13 cellular contexts compared by ENCODE assay signal in the genomic region with DNA sequence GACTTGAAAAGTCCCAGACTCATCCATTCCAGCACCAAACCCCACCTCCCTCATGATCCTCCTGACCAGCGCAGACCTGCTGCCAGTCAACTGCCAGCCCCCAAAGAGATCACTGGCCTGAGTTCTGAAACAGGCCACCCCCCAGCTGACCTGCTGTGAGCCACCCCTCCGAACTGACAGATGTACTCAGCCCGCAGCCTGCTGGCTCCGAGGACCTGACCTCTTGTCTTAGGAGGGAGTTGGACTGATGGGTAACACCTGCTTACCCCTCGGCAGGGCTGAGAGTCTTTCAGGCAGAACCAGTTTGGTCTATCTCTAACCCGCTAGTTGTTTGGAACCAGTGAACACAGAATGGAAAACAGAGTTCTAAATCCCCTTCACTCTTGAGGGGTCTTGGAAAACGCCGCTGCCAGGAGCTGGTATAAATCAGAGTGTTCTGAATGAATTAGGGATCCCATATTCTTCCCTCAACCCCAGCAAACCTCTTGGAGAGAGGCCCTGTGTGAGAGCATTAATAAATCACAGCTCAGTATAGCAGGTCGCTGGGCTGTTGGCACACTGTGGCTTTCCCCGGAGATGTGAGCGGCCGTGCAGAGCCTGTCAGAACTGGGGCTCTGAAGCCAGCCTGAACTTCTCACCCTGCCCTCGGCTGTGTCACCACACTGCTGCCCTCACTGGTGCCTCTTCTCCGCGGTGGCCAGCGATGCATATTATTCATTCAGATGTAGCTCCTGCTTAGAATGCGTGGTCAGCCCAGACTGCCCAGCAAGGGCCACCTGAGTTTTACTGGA.
DNase-seq lines count a peak whose midpoint lies in the region; ATAC-seq and TF ChIP-seq lines count a peak whose summit lies in the region.
"Had no signal": no experiment of that assay in that cellular context is flagged by ENCODE, and none has a peak within 500 bp of the region (broad histone marks: within the 10 kb centered on the region; RNA-seq: fewer than 3 reads in every experiment).

No MANE protein-coding gene starts in this region.

- no peaks in the 10 kb centered on the region for H3K9me3 ChIP-seq in BLaER1
- H3K9me3 ChIP-seq in SJSA1 (replicated peaks), result no peaks in the 10 kb centered on the region

- CTCF ChIA-PET in RWPE1 (lab: Yijun Ruan, JAX), result interaction anchor here (0.6 to 2.7 kb wide), 4 partner anchors 9 to 351 kb away, joined by 3 to 9 read pairs (median 6); no protein-coding TSS in a partner anchor
- CTCF ChIA-PET in activated CD4-positive, alpha-beta memory T cell treated with anti-CD3 and anti-CD28 coated beads for 36 hours (lab: Charles Lee), result interaction anchor here (1.1 to 2.9 kb wide), 3 partner anchors 14 to 494 kb away, joined by 3 to 19 read pairs (median 4); no protein-coding TSS in a partner anchor

- no peaks in the 10 kb centered on the region for H3K9me3 Mint-ChIP-seq in activated CD4-positive, alpha-beta memory T cell treated with anti-CD3 and anti-CD28 coated beads for 36 hours
- H3K9me3 Mint-ChIP-seq: central memory CD8-positive, alpha-beta T cell had no signal

- intact Hi-C loops in left cardiac atrium (cut with DNase I), result loop anchor here (5.0 to 10.0 kb wide), 2 partner anchors 209 to 211 kb away; no protein-coding TSS in a partner anchor
- intact Hi-C loops in activated CD4-positive, alpha-beta memory T cell treated with anti-CD3 and anti-CD28 coated beads for 36 hours (cut with micrococcal nuclease), result loop anchor here (1.0 kb wide), 1 partner anchor 208 kb away; no protein-coding TSS in a partner anchor

- H3K4me1 Mint-ChIP-seq in activated CD4-positive, alpha-beta memory T cell treated with anti-CD3 and anti-CD28 coated beads for 36 hours (ENCODE audit: low read depth), result peaks cover 11% of the 10 kb centered on the region
- H3K4me1 Mint-ChIP-seq: B cell; central memory CD8-positive, alpha-beta T cell had no signal

- H3K4me3 Mint-ChIP-seq in activated CD4-positive, alpha-beta memory T cell treated with anti-CD3 and anti-CD28 coated beads for 36 hours, result no peak overlapping the region
- H3K4me3 Mint-ChIP-seq: B cell; central memory CD8-positive, alpha-beta T cell had no signal

- peaks cover 5% of the 10 kb centered on the region for H3K27me3 Mint-ChIP-seq in activated CD4-positive, alpha-beta memory T cell treated with anti-CD3 and anti-CD28 coated beads for 36 hours

- DNase-seq in SJSA1 (ENCODE audit: low read depth in 1 of 2, low spot score in 2 of 2) (peak; percentile 30 to 51), left cardiac atrium (peak; percentile 36), pons (ENCODE audit: low spot score) (peak; percentile 9), RWPE1 (ENCODE audit: low spot score) (no peak), SW480 (ENCODE audit: low spot score) (no peak)
- DNase-seq in activated CD4-positive, alpha-beta memory T cell treated with anti-CD3 and anti-CD28 coated beads for 36 hours, result no peak
- DNase-seq: activated CD4-positive, alpha-beta T cell treated with anti-CD3 and anti-CD28 coated beads, Interleukin-2, amount 50 U/mL, for 4 hours; activated effector memory CD4-positive, alpha-beta T cell treated with anti-CD3 and anti-CD28 coated beads, Interleukin-2, amount 50 U/mL, for 16 hours; NCI-H1694 treated with DMSO at 0.1 percent for 48 hours had no signal

- H3K27ac ChIP-seq in BLaER1 (no peak overlapping the region), SJSA1 (no peak overlapping the region), RWPE1 (no peak overlapping the region)

- POLR2A ChIA-PET in RWPE1 (lab: Yijun Ruan, JAX; ENCODE audit: low non-redundant PET), result no interaction called here
- POLR2A ChIA-PET in activated CD4-positive, alpha-beta memory T cell treated with anti-CD3 and anti-CD28 coated beads for 36 hours (lab: Charles Lee), result no interaction called here

- H3K27ac Mint-ChIP-seq in activated CD4-positive, alpha-beta memory T cell treated with anti-CD3 and anti-CD28 coated beads for 36 hours, result no peak overlapping the region
- H3K27ac Mint-ChIP-seq: B cell had no signal

- 0 out of 2 replicates have a peak overlapping the region, but pooled peaks have one; percentile 3 for H3K4me2 ChIP-seq in BLaER1

- H3K27me3 ChIP-seq in BLaER1, result no peaks in the 10 kb centered on the region
- H3K27me3 ChIP-seq in SJSA1 (replicated peaks), result no peaks in the 10 kb centered on the region

- H4K20me1 ChIP-seq in BLaER1, result no peaks in the 10 kb centered on the region

- TF ChIP-seq CTCF in RWPE1 (conservative IDR thresholded peaks at IDR 0.05; ENCODE audit: low read depth), result no peak

- no peaks in the 10 kb centered on the region for H3K36me3 Mint-ChIP-seq in activated CD4-positive, alpha-beta memory T cell treated with anti-CD3 and anti-CD28 coated beads for 36 hours

- H3K4me1 ChIP-seq in BLaER1 (peaks cover 29% of the 10 kb centered on the region), SJSA1 (replicated peaks) (peaks cover 17% of the 10 kb centered on the region)

- no peak overlapping the region for H3K9ac ChIP-seq in BLaER1

- no peaks in the 10 kb centered on the region for H3K36me3 ChIP-seq in BLaER1
- no peaks in the 10 kb centered on the region for H3K36me3 ChIP-seq in SJSA1

- ATAC-seq in left cardiac atrium (peak; percentile 76), HG03469 (IDR thresholded peaks at IDR 0.05; ENCODE audit: unreplicated experiment) (no peak)

- H3K4me3 ChIP-seq in BLaER1 (no peak overlapping the region), SJSA1 (no peak overlapping the region)

Comparison
In these comparisons a context has a peak if more than half of its experiments do, and no peak if none do; other contexts are left out.
1. DNase-seq: peak in SJSA1 (2 of 2), left cardiac atrium (single experiment) and pons (single experiment); none in RWPE1 (single experiment), activated CD4-positive, alpha-beta memory T cell treated with anti-CD3 and anti-CD28 coated beads for 36 hours (single experiment) and SW480 (single experiment).